ENCODE assay signal across 10 cellular contexts in the genomic region with DNA sequence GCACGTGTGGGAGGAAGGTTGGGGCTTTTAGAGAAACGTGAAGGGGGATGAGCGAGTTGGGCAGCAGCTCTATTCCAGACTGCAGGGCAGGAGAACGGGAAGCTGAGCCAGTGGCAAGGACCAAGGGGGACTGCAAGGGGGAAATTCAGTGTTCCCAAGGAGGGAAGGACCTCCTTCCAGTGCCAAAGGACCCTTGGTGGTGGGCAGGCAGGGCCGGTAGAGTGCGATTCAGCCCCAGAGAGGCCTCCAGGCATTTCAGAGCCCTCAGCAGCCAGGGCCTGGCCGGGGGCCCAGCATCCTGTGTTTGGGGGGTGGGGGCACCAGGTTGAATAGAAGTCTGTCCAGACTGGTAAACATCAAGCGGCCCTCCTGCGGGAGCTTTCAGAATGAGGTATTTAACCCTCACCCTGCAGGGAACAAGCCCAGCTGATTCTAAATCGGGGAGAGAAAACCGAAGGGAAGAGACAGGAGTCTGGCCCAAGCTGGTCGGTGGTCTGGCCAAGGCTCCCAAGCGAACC. TPM values are rescaled to one million over a fixed set of nuclear protein-coding genes. Genes with fewer than 3 reads are reported as not detected.
DNase-seq lines count a peak whose midpoint lies in the region; ATAC-seq, FAIRE-seq and TF ChIP-seq lines count a peak whose summit lies in the region.
"Had no signal": no experiment of that assay in that cellular context is flagged by ENCODE, and none has a peak within 500 bp of the region (broad histone marks: within the 10 kb centered on the region; RNA-seq: fewer than 3 reads in every experiment).

No MANE protein-coding gene starts in this region.

- no peak for TF ChIP-seq RAD21 in HepG2 (CRISPR knock-in tag; IDR thresholded peaks at IDR 0.05)

- H3K4me1 ChIP-seq in HepG2 (ENCODE audit: insufficient read depth, low read length) (peaks cover 47% of the 10 kb centered on the region), thoracic aorta (ENCODE audit: control insufficient read depth in 1 of 2, low read depth in 2 of 2) (peaks cover 0 to 42% of the 10 kb centered on the region in 2 donors)

- H3K27me3 ChIP-seq in HepG2 (ENCODE audit: control insufficient read depth in 1 of 2, insufficient read depth in 2 of 2, low read length in 2 of 2) (peaks cover 0 to 11% of the 10 kb centered on the region in 2 experiments; a peak in 1 of 5 replicates), thoracic aorta (replicated peaks; ENCODE audit: insufficient read depth) (no peaks in the 10 kb centered on the region)

- H3K9me3 Mint-ChIP-seq in activated CD4-positive, alpha-beta T cell treated with anti-CD3 and anti-CD28 coated beads, Interleukin-2, amount 10 ng/mL, durations not matched to agents 7 days and 5 days = no peaks in the 10 kb centered on the region
- no peaks in the 10 kb centered on the region for H3K9me3 Mint-ChIP-seq in activated T-helper 2 cell treated with anti-CD3 and anti-CD28 coated beads, Interferon-gamma antibody, Interleukin-2, Interleukin-4, amounts not matched to agents 10 μg/mL and 5 μg/mL and 100 μg/mL, durations not matched to agents 14 hours and 24 hours and 36 hours

- peak overlapping the region; percentile 96 for H3K4me2 ChIP-seq in HepG2 (ENCODE audit: low read depth, low read length)

- no peaks in the 10 kb centered on the region for H3K79me2 ChIP-seq in HepG2 (ENCODE audit: insufficient read depth, low read length)

- peak overlapping the region; percentile 74 for H3K9ac ChIP-seq in HepG2 (ENCODE audit: insufficient read depth, low read depth, low read length)

- TSS peak; percentile 57 for BruUV-seq in HepG2 (replicated peaks; lab: Mats Ljungman, UMichigan)

- POLR2A ChIA-PET in activated CD4-positive, alpha-beta T cell treated with anti-CD3 and anti-CD28 coated beads, Interleukin-2, amount 10 ng/mL, durations not matched to agents 7 days and 5 days (lab: Charles Lee) = no interaction called here
- POLR2A ChIA-PET in HepG2 (lab: Yijun Ruan, JAX) = interaction anchor here (0.7 to 4.6 kb wide), 18 partner anchors 9 to 275 kb away, joined by 3 to 23 read pairs (median 4); a partner anchor contains a TSS

- intact Hi-C loops in activated T-helper 2 cell treated with anti-CD3 and anti-CD28 coated beads, Interferon-gamma antibody, Interleukin-2, Interleukin-4, amounts not matched to agents 10 μg/mL and 5 μg/mL and 100 μg/mL, durations not matched to agents 14 hours and 24 hours and 36 hours (cut with micrococcal nuclease) = loop anchor here (5.0 kb wide), 4 partner anchors 57 to 152 kb away; a partner anchor contains a TSS
- intact Hi-C loops in HepG2 (cut with micrococcal nuclease; ENCODE audit: unreplicated experiment) = loop anchor here (10.0 kb wide), 1 partner anchor 60 kb away; a partner anchor contains a TSS

- no peak for TF ChIP-seq POLR2A in HepG2 (IDR thresholded peaks at IDR 0.05; ENCODE audit: insufficient read depth in 1 of 2, low read depth in 2 of 2, low read length in 2 of 2)

- in situ Hi-C loops in HepG2 (cut with HindIII; ENCODE audit: extremely low pct_ligation_motif_present, low pct_unique_long_range_greater_than_20kb) = no loop called here

- H3K9me3 ChIP-seq in HepG2 (ENCODE audit: low read length) (no peaks in the 10 kb centered on the region), thoracic aorta (no peaks in the 10 kb centered on the region)

- H3K36me3 ChIP-seq in HepG2 (replicated peaks in 1 of 2; ENCODE audit: control insufficient read depth in 1 of 2, insufficient read depth in 2 of 2, low read length in 2 of 2) (no peaks in the 10 kb centered on the region; a peak in 1 of 5 replicates), thoracic aorta (no peaks in the 10 kb centered on the region)

- WGBS in HepG2 (ENCODE audit: low lambda C conversion rate) = 5% methylated on average over 10 of the region's 13 CpGs

- H3K27ac Mint-ChIP-seq in activated CD4-positive, alpha-beta T cell treated with anti-CD3 and anti-CD28 coated beads, Interleukin-2, amount 10 ng/mL, durations not matched to agents 7 days and 5 days = peak overlapping the region; percentile 26
- no peak overlapping the region for H3K27ac Mint-ChIP-seq in activated T-helper 2 cell treated with anti-CD3 and anti-CD28 coated beads, Interferon-gamma antibody, Interleukin-2, Interleukin-4, amounts not matched to agents 10 μg/mL and 5 μg/mL and 100 μg/mL, durations not matched to agents 14 hours and 24 hours and 36 hours

- CTCF ChIA-PET in activated CD4-positive, alpha-beta T cell treated with anti-CD3 and anti-CD28 coated beads, Interleukin-2, amount 10 ng/mL, durations not matched to agents 7 days and 5 days (lab: Charles Lee) = interaction anchor here (0.5 to 10.2 kb wide), 34 partner anchors 9 to 362 kb away, joined by 3 to 95 read pairs (median 4); a partner anchor contains a TSS
- CTCF ChIA-PET in HepG2 (lab: Yijun Ruan, JAX; ENCODE audit: low intra/inter-chr PET ratio, low total read pairs) = interaction anchor here (1.5 kb wide), 2 partner anchors 24 to 90 kb away, joined by 5 to 6 read pairs; no protein-coding TSS in a partner anchor

- H3K4me3 ChIP-seq in HepG2 (replicated peaks in 1 of 3; ENCODE audit: insufficient read depth in 1 of 3, low read depth in 2 of 3, low read length in 3 of 3) (peak overlapping the region; percentile 58 to 93 (median 64)), thoracic aorta (peak overlapping the region; percentile 76)
- H3K4me3 ChIP-seq: SK-N-MC had no signal

- no peak for TF ChIP-seq EP300 in HepG2 (IDR thresholded peaks at IDR 0.05; ENCODE audit: low read depth in 2 of 2, low read length in 2 of 2)
- TF ChIP-seq EP300 in HepG2 (CRISPR knock-in tag; IDR thresholded peaks at IDR 0.05; ENCODE audit: borderline replicate concordance) = no peak

- TF ChIP-seq CTCF in HepG2 (CRISPR knock-in tag; IDR thresholded peaks at IDR 0.05) (no peak), thoracic aorta (IDR thresholded peaks at IDR 0.05) (no peak)

- H3K36me3 Mint-ChIP-seq in activated CD4-positive, alpha-beta T cell treated with anti-CD3 and anti-CD28 coated beads, Interleukin-2, amount 10 ng/mL, durations not matched to agents 7 days and 5 days (ENCODE audit: low read depth) = peaks cover 1% of the 10 kb centered on the region
- no peaks in the 10 kb centered on the region for H3K36me3 Mint-ChIP-seq in activated T-helper 2 cell treated with anti-CD3 and anti-CD28 coated beads, Interferon-gamma antibody, Interleukin-2, Interleukin-4, amounts not matched to agents 10 μg/mL and 5 μg/mL and 100 μg/mL, durations not matched to agents 14 hours and 24 hours and 36 hours (ENCODE audit: low read depth)

- peaks cover 54% of the 10 kb centered on the region for H3K4me1 Mint-ChIP-seq in activated CD4-positive, alpha-beta T cell treated with anti-CD3 and anti-CD28 coated beads, Interleukin-2, amount 10 ng/mL, durations not matched to agents 7 days and 5 days
- H3K4me1 Mint-ChIP-seq in activated T-helper 2 cell treated with anti-CD3 and anti-CD28 coated beads, Interferon-gamma antibody, Interleukin-2, Interleukin-4, amounts not matched to agents 10 μg/mL and 5 μg/mL and 100 μg/mL, durations not matched to agents 14 hours and 24 hours and 36 hours (ENCODE audit: low read depth) = peaks cover 45% of the 10 kb centered on the region

- H3K27me3 Mint-ChIP-seq in activated CD4-positive, alpha-beta T cell treated with anti-CD3 and anti-CD28 coated beads, Interleukin-2, amount 10 ng/mL, durations not matched to agents 7 days and 5 days = peaks cover 25% of the 10 kb centered on the region
- peaks cover 16% of the 10 kb centered on the region for H3K27me3 Mint-ChIP-seq in activated T-helper 2 cell treated with anti-CD3 and anti-CD28 coated beads, Interferon-gamma antibody, Interleukin-2, Interleukin-4, amounts not matched to agents 10 μg/mL and 5 μg/mL and 100 μg/mL, durations not matched to agents 14 hours and 24 hours and 36 hours (ENCODE audit: low read depth)

- peak overlapping the region; percentile 61 for H3K4me3 Mint-ChIP-seq in activated CD4-positive, alpha-beta T cell treated with anti-CD3 and anti-CD28 coated beads, Interleukin-2, amount 10 ng/mL, durations not matched to agents 7 days and 5 days
- H3K4me3 Mint-ChIP-seq in activated T-helper 2 cell treated with anti-CD3 and anti-CD28 coated beads, Interferon-gamma antibody, Interleukin-2, Interleukin-4, amounts not matched to agents 10 μg/mL and 5 μg/mL and 100 μg/mL, durations not matched to agents 14 hours and 24 hours and 36 hours (ENCODE audit: low read depth) = peak overlapping the region; percentile 8

- ATAC-seq in HepG2 = peak; percentile 10
- no peak for ATAC-seq in thoracic aorta (ENCODE audit: insufficient number of reproducible peaks, low FRiP score, low read depth)
- no peak for ATAC-seq in HG03432 (IDR thresholded peaks at IDR 0.05; ENCODE audit: unreplicated experiment)
- no peak for ATAC-seq in GM21367 (IDR thresholded peaks at IDR 0.05; ENCODE audit: unreplicated experiment)

- H2AFZ ChIP-seq in HepG2 (ENCODE audit: low read length) = no peak overlapping the region

- peak overlapping the region; percentile 82 for H3K27ac ChIP-seq in HepG2 (ENCODE audit: extremely low read length, insufficient read depth, low read length)
- peak overlapping the region; percentile 54 to 80 for H3K27ac ChIP-seq in thoracic aorta
- H3K27ac ChIP-seq: C4-2B, SK-N-MC had no signal

- DNase-seq in activated CD4-positive, alpha-beta T cell treated with anti-CD3 and anti-CD28 coated beads, Interleukin-2, amount 10 ng/mL, durations not matched to agents 7 days and 5 days = no peak
- DNase-seq in activated CD4-positive, alpha-beta T cell treated with anti-CD3 and anti-CD28 coated beads for 4 hours = no peak
- no peak for DNase-seq in activated T-helper 2 cell treated with anti-CD3 and anti-CD28 coated beads, Interferon-gamma antibody, Interleukin-2, Interleukin-4, amounts not matched to agents 10 μg/mL and 5 μg/mL and 100 μg/mL, durations not matched to agents 14 hours and 24 hours and 36 hours (ENCODE audit: low spot score)
- DNase-seq in HepG2 (ENCODE audit: low spot score) = peak; percentile 55
- DNase-seq in thoracic aorta (ENCODE audit: low spot score) = no peak
- no peak for DNase-seq in NCI-H1930 (lab: John Stamatoyannopoulos, UW)

- H4K20me1 ChIP-seq in HepG2 (ENCODE audit: insufficient read depth, low read length) = no peaks in the 10 kb centered on the region

- no peak for FAIRE-seq in HepG2 (lab: Jason Lieb, UNC)

RNA-seq across cellular contexts. Expression of a gene that starts 2.3 kb away (rescaled TPM):
- total RNA-seq in activated CD4-positive, alpha-beta T cell treated with anti-CD3 and anti-CD28 coated beads, Interleukin-2, amount 10 ng/mL, durations not matched to agents 7 days and 5 days = 1 to 10 TPM; 1.2 to 1.9 TPM
- 18.7 and 18.9 TPM in 2 replicates for total RNA-seq in activated T-helper 2 cell treated with anti-CD3 and anti-CD28 coated beads, Interferon-gamma antibody, Interleukin-2, Interleukin-4, amounts not matched to agents 10 μg/mL and 5 μg/mL and 100 μg/mL, durations not matched to agents 14 hours and 24 hours and 36 hours
- total RNA-seq in HepG2 (2016; rRNA removed; fragmentation: Illumina TruSeq; extraction: Trizol) (8.9 and 26.9 TPM in 2 replicates), thoracic aorta (10 to 100 TPM; 16.7 to 36.4 TPM)
- 2.3 and 2.9 TPM in 2 replicates for total RNA-seq in HepG2 (2016; cell fraction: cytosol; rRNA removed; fragmentation: Illumina TruSeq; extraction: Trizol; ENCODE audit: low read depth)
- total RNA-seq in HepG2 (2016; cell fraction: insoluble cytoplasmic fraction; rRNA removed; fragmentation: Illumina TruSeq; extraction: Trizol) = 7.8 and 29.7 TPM in 2 replicates
- 3.7 and 5.8 TPM in 2 replicates for total RNA-seq in HepG2 (2016; cell fraction: membrane; rRNA removed; fragmentation: Illumina TruSeq; extraction: Trizol)
- total RNA-seq in HepG2 (2016; cell fraction: nucleus; rRNA removed; fragmentation: Illumina TruSeq; extraction: Trizol) = 32.5 and 35.4 TPM in 2 replicates
- polyA plus RNA-seq in HepG2 (2011; rRNA removed) = 20.2 and 34.7 TPM in 2 replicates
- polyA plus RNA-seq in HepG2 (2011; cell fraction: cytosol; rRNA removed) = 8.9 and 11.2 TPM in 2 replicates
- polyA plus RNA-seq in HepG2 (2011; cell fraction: nucleus; rRNA removed) = 329 and 347 TPM in 2 replicates
- polyA plus RNA-seq in HepG2 (2012) = 21.5 and 31.3 TPM in 2 replicates
- 1.7 TPM in 2 replicates for polyA plus RNA-seq in HepG2 (2016; cell fraction: cytosol; fragmentation: Illumina TruSeq; extraction: Trizol; ENCODE audit: low read depth)
- polyA plus RNA-seq in HepG2 (2016; cell fraction: insoluble cytoplasmic fraction; fragmentation: Illumina TruSeq; extraction: Trizol; ENCODE audit: low read depth) = 7.6 TPM in 2 replicates
- 3.5 and 4.0 TPM in 2 replicates for polyA plus RNA-seq in HepG2 (2016; cell fraction: membrane; fragmentation: Illumina TruSeq; extraction: Trizol; ENCODE audit: low read depth)
- 108 and 112 TPM in 2 replicates for polyA plus RNA-seq in HepG2 (2016; cell fraction: nucleus; fragmentation: Illumina TruSeq; extraction: Trizol; ENCODE audit: insufficient read depth, low read depth)
- polyA minus RNA-seq in HepG2 (2011; rRNA and poly(A)+ RNA removed; ENCODE audit: low replicate concordance) = 7.9 TPM in 1 of 2 replicates, not detected in the other
- 4.2 and 6.3 TPM in 2 replicates for polyA minus RNA-seq in HepG2 (2011; cell fraction: cytosol; rRNA and poly(A)+ RNA removed)
- polyA minus RNA-seq in HepG2 (2011; cell fraction: nucleus; rRNA and poly(A)+ RNA removed) = 18.2 and 21.9 TPM in 2 replicates

RNA-seq across cellular contexts. Expression of a gene that starts 56.7 kb away (rescaled TPM):
- 10 to 100 TPM; 24.7 to 28.8 TPM for total RNA-seq in activated CD4-positive, alpha-beta T cell treated with anti-CD3 and anti-CD28 coated beads, Interleukin-2, amount 10 ng/mL, durations not matched to agents 7 days and 5 days
- 48.2 TPM in 2 replicates for total RNA-seq in activated T-helper 2 cell treated with anti-CD3 and anti-CD28 coated beads, Interferon-gamma antibody, Interleukin-2, Interleukin-4, amounts not matched to agents 10 μg/mL and 5 μg/mL and 100 μg/mL, durations not matched to agents 14 hours and 24 hours and 36 hours
- total RNA-seq in HepG2 (2016; rRNA removed; fragmentation: Illumina TruSeq; extraction: Trizol) (43.1 and 60.2 TPM in 2 replicates), thoracic aorta (10 to 100 TPM; 48.3 to 87.9 TPM)
- 5.6 and 6.4 TPM in 2 replicates for total RNA-seq in HepG2 (2016; cell fraction: cytosol; rRNA removed; fragmentation: Illumina TruSeq; extraction: Trizol; ENCODE audit: low read depth)
- 39.7 and 64.2 TPM in 2 replicates for total RNA-seq in HepG2 (2016; cell fraction: insoluble cytoplasmic fraction; rRNA removed; fragmentation: Illumina TruSeq; extraction: Trizol)
- total RNA-seq in HepG2 (2016; cell fraction: membrane; rRNA removed; fragmentation: Illumina TruSeq; extraction: Trizol) = 11.8 and 16.2 TPM in 2 replicates
- total RNA-seq in HepG2 (2016; cell fraction: nucleus; rRNA removed; fragmentation: Illumina TruSeq; extraction: Trizol) = 58.8 and 66.7 TPM in 2 replicates
- 12.0 and 13.6 TPM in 2 replicates for polyA plus RNA-seq in HepG2 (2011; rRNA removed)
- polyA plus RNA-seq in HepG2 (2011; cell fraction: cytosol; rRNA removed) = 5.9 and 11.3 TPM in 2 replicates
- 2.2 and 4.6 TPM in 2 replicates for polyA plus RNA-seq in HepG2 (2011; cell fraction: nucleus; rRNA removed)
- 21.8 and 25.9 TPM in 2 replicates for polyA plus RNA-seq in HepG2 (2012)
- polyA plus RNA-seq in HepG2 (2016; cell fraction: cytosol; fragmentation: Illumina TruSeq; extraction: Trizol; ENCODE audit: low read depth) = 3.5 and 4.0 TPM in 2 replicates
- 35.5 and 40.5 TPM in 2 replicates for polyA plus RNA-seq in HepG2 (2016; cell fraction: insoluble cytoplasmic fraction; fragmentation: Illumina TruSeq; extraction: Trizol; ENCODE audit: low read depth)
- polyA plus RNA-seq in HepG2 (2016; cell fraction: membrane; fragmentation: Illumina TruSeq; extraction: Trizol; ENCODE audit: low read depth) = 9.8 and 10.4 TPM in 2 replicates
- 68.2 and 73.1 TPM in 2 replicates for polyA plus RNA-seq in HepG2 (2016; cell fraction: nucleus; fragmentation: Illumina TruSeq; extraction: Trizol; ENCODE audit: insufficient read depth, low read depth)
- polyA minus RNA-seq in HepG2 (2011; rRNA and poly(A)+ RNA removed; ENCODE audit: low replicate concordance) = 13.4 and 36.2 TPM in 2 replicates
- 25.1 and 28.4 TPM in 2 replicates for polyA minus RNA-seq in HepG2 (2011; cell fraction: cytosol; rRNA and poly(A)+ RNA removed)
- 11.5 and 17.0 TPM in 2 replicates for polyA minus RNA-seq in HepG2 (2011; cell fraction: nucleus; rRNA and poly(A)+ RNA removed)

RNA-seq across cellular contexts. Expression of a gene that starts 58.7 kb away (rescaled TPM):
- total RNA-seq in activated CD4-positive, alpha-beta T cell treated with anti-CD3 and anti-CD28 coated beads, Interleukin-2, amount 10 ng/mL, durations not matched to agents 7 days and 5 days = 100 to 1,000 TPM; 115 to 140 TPM
- 185 and 186 TPM in 2 replicates for total RNA-seq in activated T-helper 2 cell treated with anti-CD3 and anti-CD28 coated beads, Interferon-gamma antibody, Interleukin-2, Interleukin-4, amounts not matched to agents 10 μg/mL and 5 μg/mL and 100 μg/mL, durations not matched to agents 14 hours and 24 hours and 36 hours
- 19.0 and 21.2 TPM in 2 replicates for total RNA-seq in HepG2 (2016; rRNA removed; fragmentation: Illumina TruSeq; extraction: Trizol)
- total RNA-seq in HepG2 (2016; cell fraction: cytosol; rRNA removed; fragmentation: Illumina TruSeq; extraction: Trizol; ENCODE audit: low read depth) = 3.7 and 4.1 TPM in 2 replicates
- 17.0 and 17.7 TPM in 2 replicates for total RNA-seq in HepG2 (2016; cell fraction: insoluble cytoplasmic fraction; rRNA removed; fragmentation: Illumina TruSeq; extraction: Trizol)
- 9.4 and 9.9 TPM in 2 replicates for total RNA-seq in HepG2 (2016; cell fraction: membrane; rRNA removed; fragmentation: Illumina TruSeq; extraction: Trizol)
- total RNA-seq in HepG2 (2016; cell fraction: nucleus; rRNA removed; fragmentation: Illumina TruSeq; extraction: Trizol) = 12.5 and 12.6 TPM in 2 replicates
- polyA plus RNA-seq in HepG2 (2011; rRNA removed) = 22.3 and 22.5 TPM in 2 replicates
- 19.5 and 21.2 TPM in 2 replicates for polyA plus RNA-seq in HepG2 (2011; cell fraction: cytosol; rRNA removed)
- 14.7 and 15.6 TPM in 2 replicates for polyA plus RNA-seq in HepG2 (2011; cell fraction: nucleus; rRNA removed)
- 22.4 and 36.2 TPM in 2 replicates for polyA plus RNA-seq in HepG2 (2012)
- polyA plus RNA-seq in HepG2 (2016; cell fraction: cytosol; fragmentation: Illumina TruSeq; extraction: Trizol; ENCODE audit: low read depth) = 2.5 and 2.8 TPM in 2 replicates
- 24.0 and 32.1 TPM in 2 replicates for polyA plus RNA-seq in HepG2 (2016; cell fraction: insoluble cytoplasmic fraction; fragmentation: Illumina TruSeq; extraction: Trizol; ENCODE audit: low read depth)
- 10.0 and 10.2 TPM in 2 replicates for polyA plus RNA-seq in HepG2 (2016; cell fraction: membrane; fragmentation: Illumina TruSeq; extraction: Trizol; ENCODE audit: low read depth)
- 29.2 and 32.0 TPM in 2 replicates for polyA plus RNA-seq in HepG2 (2016; cell fraction: nucleus; fragmentation: Illumina TruSeq; extraction: Trizol; ENCODE audit: insufficient read depth, low read depth)
- 14.4 and 37.7 TPM in 2 replicates for polyA minus RNA-seq in HepG2 (2011; rRNA and poly(A)+ RNA removed; ENCODE audit: low replicate concordance)
- polyA minus RNA-seq in HepG2 (2011; cell fraction: cytosol; rRNA and poly(A)+ RNA removed) = 14.2 and 14.6 TPM in 2 replicates
- polyA minus RNA-seq in HepG2 (2011; cell fraction: nucleus; rRNA and poly(A)+ RNA removed) = 12.0 and 16.8 TPM in 2 replicates
- total RNA-seq in thoracic aorta = 10 to 100 TPM; 42.3 to 75.3 TPM
